2 cellular contexts compared by ENCODE assay signal in the genomic region with DNA sequence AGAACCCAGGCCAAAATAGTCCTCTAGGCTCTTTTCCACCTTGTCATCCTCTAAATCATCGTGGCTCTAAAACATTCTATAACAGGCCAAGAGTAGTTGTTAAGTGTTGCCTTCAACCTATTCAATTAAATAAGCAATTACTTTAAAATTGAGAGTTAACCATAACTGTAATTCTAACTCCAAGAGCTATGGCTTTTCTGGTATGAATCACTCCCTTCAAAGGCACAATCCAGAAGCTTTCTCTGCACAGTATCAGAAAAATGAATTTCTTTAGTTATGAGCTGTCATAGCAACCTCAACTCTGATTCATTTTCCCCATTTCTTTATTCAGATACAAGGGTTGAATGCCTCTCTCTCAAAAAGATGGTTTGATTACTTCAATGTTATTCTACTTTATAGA.
A peak's percentile ranks its signal among the peaks of the same experiment; 100 is the strongest.
TF ChIP-seq lines count a peak whose summit lies in the region.

No MANE protein-coding gene starts in this region.

TF ChIP-seq in SK-N-SH treated with all-trans-retinoic acid at 6 μM for 48 hours, 23 proteins besides CTCF, POLR2A, EP300 and RAD21 (continued from another document):
- TF ChIP-seq, protein P1, sequence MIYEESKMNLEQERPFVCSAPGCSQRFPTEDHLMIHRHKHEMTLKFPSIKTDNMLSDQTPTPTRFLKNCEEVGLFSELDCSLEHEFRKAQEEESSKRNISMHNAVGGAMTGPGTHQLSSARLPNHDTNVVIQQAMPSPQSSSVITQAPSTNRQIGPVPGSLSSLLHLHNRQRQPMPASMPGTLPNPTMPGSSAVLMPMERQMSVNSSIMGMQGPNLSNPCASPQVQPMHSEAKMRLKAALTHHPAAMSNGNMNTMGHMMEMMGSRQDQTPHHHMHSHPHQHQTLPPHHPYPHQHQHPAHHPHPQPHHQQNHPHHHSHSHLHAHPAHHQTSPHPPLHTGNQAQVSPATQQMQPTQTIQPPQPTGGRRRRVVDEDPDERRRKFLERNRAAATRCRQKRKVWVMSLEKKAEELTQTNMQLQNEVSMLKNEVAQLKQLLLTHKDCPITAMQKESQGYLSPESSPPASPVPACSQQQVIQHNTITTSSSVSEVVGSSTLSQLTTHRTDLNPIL (CRISPR knock-in tag; IDR thresholded peaks at IDR 0.05; ENCODE audit: low read depth): no peak
- TF ChIP-seq TCF4 (CRISPR knock-in tag; IDR thresholded peaks at IDR 0.05; ENCODE audit: borderline replicate concordance): no peak
- no peak for TF ChIP-seq PPARA (CRISPR knock-in tag; IDR thresholded peaks at IDR 0.05; ENCODE audit: borderline replicate concordance)
- TF ChIP-seq ZFP30 (CRISPR knock-in tag; IDR thresholded peaks at IDR 0.05): no peak
- TF ChIP-seq, protein P2, sequence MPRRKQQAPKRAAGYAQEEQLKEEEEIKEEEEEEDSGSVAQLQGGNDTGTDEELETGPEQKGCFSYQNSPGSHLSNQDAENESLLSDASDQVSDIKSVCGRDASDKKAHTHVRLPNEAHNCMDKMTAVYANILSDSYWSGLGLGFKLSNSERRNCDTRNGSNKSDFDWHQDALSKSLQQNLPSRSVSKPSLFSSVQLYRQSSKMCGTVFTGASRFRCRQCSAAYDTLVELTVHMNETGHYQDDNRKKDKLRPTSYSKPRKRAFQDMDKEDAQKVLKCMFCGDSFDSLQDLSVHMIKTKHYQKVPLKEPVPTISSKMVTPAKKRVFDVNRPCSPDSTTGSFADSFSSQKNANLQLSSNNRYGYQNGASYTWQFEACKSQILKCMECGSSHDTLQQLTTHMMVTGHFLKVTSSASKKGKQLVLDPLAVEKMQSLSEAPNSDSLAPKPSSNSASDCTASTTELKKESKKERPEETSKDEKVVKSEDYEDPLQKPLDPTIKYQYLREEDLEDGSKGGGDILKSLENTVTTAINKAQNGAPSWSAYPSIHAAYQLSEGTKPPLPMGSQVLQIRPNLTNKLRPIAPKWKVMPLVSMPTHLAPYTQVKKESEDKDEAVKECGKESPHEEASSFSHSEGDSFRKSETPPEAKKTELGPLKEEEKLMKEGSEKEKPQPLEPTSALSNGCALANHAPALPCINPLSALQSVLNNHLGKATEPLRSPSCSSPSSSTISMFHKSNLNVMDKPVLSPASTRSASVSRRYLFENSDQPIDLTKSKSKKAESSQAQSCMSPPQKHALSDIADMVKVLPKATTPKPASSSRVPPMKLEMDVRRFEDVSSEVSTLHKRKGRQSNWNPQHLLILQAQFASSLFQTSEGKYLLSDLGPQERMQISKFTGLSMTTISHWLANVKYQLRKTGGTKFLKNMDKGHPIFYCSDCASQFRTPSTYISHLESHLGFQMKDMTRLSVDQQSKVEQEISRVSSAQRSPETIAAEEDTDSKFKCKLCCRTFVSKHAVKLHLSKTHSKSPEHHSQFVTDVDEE (CRISPR knock-in tag; IDR thresholded peaks at IDR 0.05): no peak
- TF ChIP-seq ZFP3 (CRISPR knock-in tag; IDR thresholded peaks at IDR 0.05): no peak
- peak; percentile 93 for TF ChIP-seq TOX (CRISPR knock-in tag; IDR thresholded peaks at IDR 0.05; ENCODE audit: borderline replicate concordance)
- TF ChIP-seq ESRRG (CRISPR knock-in tag; IDR thresholded peaks at IDR 0.05): no peak
- TF ChIP-seq CSDC2 (CRISPR knock-in tag; IDR thresholded peaks at IDR 0.05): no peak
- TF ChIP-seq, protein P3, sequence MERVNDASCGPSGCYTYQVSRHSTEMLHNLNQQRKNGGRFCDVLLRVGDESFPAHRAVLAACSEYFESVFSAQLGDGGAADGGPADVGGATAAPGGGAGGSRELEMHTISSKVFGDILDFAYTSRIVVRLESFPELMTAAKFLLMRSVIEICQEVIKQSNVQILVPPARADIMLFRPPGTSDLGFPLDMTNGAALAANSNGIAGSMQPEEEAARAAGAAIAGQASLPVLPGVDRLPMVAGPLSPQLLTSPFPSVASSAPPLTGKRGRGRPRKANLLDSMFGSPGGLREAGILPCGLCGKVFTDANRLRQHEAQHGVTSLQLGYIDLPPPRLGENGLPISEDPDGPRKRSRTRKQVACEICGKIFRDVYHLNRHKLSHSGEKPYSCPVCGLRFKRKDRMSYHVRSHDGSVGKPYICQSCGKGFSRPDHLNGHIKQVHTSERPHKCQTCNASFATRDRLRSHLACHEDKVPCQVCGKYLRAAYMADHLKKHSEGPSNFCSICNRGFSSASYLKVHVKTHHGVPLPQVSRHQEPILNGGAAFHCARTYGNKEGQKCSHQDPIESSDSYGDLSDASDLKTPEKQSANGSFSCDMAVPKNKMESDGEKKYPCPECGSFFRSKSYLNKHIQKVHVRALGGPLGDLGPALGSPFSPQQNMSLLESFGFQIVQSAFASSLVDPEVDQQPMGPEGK (CRISPR knock-in tag; IDR thresholded peaks at IDR 0.05; ENCODE audit: borderline replicate concordance): peak; percentile 70; the same call in 1 of the 2 replicates
- TF ChIP-seq GLIS3 (CRISPR knock-in tag; IDR thresholded peaks at IDR 0.05): no peak
- TF ChIP-seq ARNTL (CRISPR knock-in tag; IDR thresholded peaks at IDR 0.05; ENCODE audit: borderline replicate concordance, low read depth): no peak
- TF ChIP-seq BACH2 (CRISPR knock-in tag; IDR thresholded peaks at IDR 0.05; ENCODE audit: borderline replicate concordance): no peak
- TF ChIP-seq RARB (CRISPR knock-in tag; IDR thresholded peaks at IDR 0.05): peak; percentile 74; the same call in 1 of the 2 replicates
- TF ChIP-seq ZC3H10 (CRISPR knock-in tag; IDR thresholded peaks at IDR 0.05): peak; percentile 86
- no peak for TF ChIP-seq ZNF8 (CRISPR knock-in tag; IDR thresholded peaks at IDR 0.05)
- TF ChIP-seq OSR1 (CRISPR knock-in tag; IDR thresholded peaks at IDR 0.05): no peak
- no peak for TF ChIP-seq ZNF565 (CRISPR knock-in tag; conservative IDR thresholded peaks at IDR 0.05; ENCODE audit: low read depth)
- TF ChIP-seq, protein P4, sequence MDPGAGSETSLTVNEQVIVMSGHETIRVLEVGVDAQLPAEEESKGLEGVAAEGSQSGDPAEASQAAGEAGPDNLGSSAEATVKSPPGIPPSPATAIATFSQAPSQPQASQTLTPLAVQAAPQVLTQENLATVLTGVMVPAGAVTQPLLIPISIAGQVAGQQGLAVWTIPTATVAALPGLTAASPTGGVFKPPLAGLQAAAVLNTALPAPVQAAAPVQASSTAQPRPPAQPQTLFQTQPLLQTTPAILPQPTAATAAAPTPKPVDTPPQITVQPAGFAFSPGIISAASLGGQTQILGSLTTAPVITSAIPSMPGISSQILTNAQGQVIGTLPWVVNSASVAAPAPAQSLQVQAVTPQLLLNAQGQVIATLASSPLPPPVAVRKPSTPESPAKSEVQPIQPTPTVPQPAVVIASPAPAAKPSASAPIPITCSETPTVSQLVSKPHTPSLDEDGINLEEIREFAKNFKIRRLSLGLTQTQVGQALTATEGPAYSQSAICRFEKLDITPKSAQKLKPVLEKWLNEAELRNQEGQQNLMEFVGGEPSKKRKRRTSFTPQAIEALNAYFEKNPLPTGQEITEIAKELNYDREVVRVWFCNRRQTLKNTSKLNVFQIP (CRISPR knock-in tag; IDR thresholded peaks at IDR 0.05; ENCODE audit: borderline replicate concordance, low read depth): no peak

TF ChIP-seq in WTC11, 78 proteins besides CTCF, POLR2A, EP300 and RAD21:
- TF ChIP-seq, protein P5, sequence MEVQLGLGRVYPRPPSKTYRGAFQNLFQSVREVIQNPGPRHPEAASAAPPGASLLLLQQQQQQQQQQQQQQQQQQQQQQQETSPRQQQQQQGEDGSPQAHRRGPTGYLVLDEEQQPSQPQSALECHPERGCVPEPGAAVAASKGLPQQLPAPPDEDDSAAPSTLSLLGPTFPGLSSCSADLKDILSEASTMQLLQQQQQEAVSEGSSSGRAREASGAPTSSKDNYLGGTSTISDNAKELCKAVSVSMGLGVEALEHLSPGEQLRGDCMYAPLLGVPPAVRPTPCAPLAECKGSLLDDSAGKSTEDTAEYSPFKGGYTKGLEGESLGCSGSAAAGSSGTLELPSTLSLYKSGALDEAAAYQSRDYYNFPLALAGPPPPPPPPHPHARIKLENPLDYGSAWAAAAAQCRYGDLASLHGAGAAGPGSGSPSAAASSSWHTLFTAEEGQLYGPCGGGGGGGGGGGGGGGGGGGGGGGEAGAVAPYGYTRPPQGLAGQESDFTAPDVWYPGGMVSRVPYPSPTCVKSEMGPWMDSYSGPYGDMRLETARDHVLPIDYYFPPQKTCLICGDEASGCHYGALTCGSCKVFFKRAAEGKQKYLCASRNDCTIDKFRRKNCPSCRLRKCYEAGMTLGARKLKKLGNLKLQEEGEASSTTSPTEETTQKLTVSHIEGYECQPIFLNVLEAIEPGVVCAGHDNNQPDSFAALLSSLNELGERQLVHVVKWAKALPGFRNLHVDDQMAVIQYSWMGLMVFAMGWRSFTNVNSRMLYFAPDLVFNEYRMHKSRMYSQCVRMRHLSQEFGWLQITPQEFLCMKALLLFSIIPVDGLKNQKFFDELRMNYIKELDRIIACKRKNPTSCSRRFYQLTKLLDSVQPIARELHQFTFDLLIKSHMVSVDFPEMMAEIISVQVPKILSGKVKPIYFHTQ (CRISPR knock-in tag; IDR thresholded peaks at IDR 0.05): no peak
- no peak for TF ChIP-seq TP53 (CRISPR knock-in tag; IDR thresholded peaks at IDR 0.05)
- no peak for TF ChIP-seq EMX1 (CRISPR knock-in tag; IDR thresholded peaks at IDR 0.05)
- no peak for TF ChIP-seq RELA (CRISPR knock-in tag; IDR thresholded peaks at IDR 0.05; ENCODE audit: borderline replicate concordance)
- TF ChIP-seq, protein P6, sequence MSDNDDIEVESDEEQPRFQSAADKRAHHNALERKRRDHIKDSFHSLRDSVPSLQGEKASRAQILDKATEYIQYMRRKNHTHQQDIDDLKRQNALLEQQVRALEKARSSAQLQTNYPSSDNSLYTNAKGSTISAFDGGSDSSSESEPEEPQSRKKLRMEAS (CRISPR knock-in tag; IDR thresholded peaks at IDR 0.05): no peak
- no peak for TF ChIP-seq FOXK1 (CRISPR knock-in tag; IDR thresholded peaks at IDR 0.05)
- TF ChIP-seq, protein P7, sequence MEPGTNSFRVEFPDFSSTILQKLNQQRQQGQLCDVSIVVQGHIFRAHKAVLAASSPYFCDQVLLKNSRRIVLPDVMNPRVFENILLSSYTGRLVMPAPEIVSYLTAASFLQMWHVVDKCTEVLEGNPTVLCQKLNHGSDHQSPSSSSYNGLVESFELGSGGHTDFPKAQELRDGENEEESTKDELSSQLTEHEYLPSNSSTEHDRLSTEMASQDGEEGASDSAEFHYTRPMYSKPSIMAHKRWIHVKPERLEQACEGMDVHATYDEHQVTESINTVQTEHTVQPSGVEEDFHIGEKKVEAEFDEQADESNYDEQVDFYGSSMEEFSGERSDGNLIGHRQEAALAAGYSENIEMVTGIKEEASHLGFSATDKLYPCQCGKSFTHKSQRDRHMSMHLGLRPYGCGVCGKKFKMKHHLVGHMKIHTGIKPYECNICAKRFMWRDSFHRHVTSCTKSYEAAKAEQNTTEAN (CRISPR knock-in tag; IDR thresholded peaks at IDR 0.05): no peak
- no peak for TF ChIP-seq ZNF138 (CRISPR knock-in tag; conservative IDR thresholded peaks at IDR 0.05)
- TF ChIP-seq, protein P8, sequence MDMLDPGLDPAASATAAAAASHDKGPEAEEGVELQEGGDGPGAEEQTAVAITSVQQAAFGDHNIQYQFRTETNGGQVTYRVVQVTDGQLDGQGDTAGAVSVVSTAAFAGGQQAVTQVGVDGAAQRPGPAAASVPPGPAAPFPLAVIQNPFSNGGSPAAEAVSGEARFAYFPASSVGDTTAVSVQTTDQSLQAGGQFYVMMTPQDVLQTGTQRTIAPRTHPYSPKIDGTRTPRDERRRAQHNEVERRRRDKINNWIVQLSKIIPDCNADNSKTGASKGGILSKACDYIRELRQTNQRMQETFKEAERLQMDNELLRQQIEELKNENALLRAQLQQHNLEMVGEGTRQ (CRISPR knock-in tag; IDR thresholded peaks at IDR 0.05): no peak
- no peak for TF ChIP-seq MYBL2 (CRISPR knock-in tag; IDR thresholded peaks at IDR 0.05)
- TF ChIP-seq, protein P9, sequence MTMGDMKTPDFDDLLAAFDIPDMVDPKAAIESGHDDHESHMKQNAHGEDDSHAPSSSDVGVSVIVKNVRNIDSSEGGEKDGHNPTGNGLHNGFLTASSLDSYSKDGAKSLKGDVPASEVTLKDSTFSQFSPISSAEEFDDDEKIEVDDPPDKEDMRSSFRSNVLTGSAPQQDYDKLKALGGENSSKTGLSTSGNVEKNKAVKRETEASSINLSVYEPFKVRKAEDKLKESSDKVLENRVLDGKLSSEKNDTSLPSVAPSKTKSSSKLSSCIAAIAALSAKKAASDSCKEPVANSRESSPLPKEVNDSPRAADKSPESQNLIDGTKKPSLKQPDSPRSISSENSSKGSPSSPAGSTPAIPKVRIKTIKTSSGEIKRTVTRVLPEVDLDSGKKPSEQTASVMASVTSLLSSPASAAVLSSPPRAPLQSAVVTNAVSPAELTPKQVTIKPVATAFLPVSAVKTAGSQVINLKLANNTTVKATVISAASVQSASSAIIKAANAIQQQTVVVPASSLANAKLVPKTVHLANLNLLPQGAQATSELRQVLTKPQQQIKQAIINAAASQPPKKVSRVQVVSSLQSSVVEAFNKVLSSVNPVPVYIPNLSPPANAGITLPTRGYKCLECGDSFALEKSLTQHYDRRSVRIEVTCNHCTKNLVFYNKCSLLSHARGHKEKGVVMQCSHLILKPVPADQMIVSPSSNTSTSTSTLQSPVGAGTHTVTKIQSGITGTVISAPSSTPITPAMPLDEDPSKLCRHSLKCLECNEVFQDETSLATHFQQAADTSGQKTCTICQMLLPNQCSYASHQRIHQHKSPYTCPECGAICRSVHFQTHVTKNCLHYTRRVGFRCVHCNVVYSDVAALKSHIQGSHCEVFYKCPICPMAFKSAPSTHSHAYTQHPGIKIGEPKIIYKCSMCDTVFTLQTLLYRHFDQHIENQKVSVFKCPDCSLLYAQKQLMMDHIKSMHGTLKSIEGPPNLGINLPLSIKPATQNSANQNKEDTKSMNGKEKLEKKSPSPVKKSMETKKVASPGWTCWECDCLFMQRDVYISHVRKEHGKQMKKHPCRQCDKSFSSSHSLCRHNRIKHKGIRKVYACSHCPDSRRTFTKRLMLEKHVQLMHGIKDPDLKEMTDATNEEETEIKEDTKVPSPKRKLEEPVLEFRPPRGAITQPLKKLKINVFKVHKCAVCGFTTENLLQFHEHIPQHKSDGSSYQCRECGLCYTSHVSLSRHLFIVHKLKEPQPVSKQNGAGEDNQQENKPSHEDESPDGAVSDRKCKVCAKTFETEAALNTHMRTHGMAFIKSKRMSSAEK (CRISPR knock-in tag; IDR thresholded peaks at IDR 0.05; ENCODE audit: borderline replicate concordance): no peak
- no peak for TF ChIP-seq FOXP1 (CRISPR knock-in tag; IDR thresholded peaks at IDR 0.05; ENCODE audit: borderline replicate concordance)
- TF ChIP-seq, protein P10, sequence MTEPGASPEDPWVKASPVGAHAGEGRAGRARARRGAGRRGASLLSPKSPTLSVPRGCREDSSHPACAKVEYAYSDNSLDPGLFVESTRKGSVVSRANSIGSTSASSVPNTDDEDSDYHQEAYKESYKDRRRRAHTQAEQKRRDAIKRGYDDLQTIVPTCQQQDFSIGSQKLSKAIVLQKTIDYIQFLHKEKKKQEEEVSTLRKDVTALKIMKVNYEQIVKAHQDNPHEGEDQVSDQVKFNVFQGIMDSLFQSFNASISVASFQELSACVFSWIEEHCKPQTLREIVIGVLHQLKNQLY (CRISPR knock-in tag; IDR thresholded peaks at IDR 0.05): no peak
- TF ChIP-seq TEAD1 (CRISPR knock-in tag; IDR thresholded peaks at IDR 0.05): no peak
- TF ChIP-seq FOXJ3 (CRISPR knock-in tag; IDR thresholded peaks at IDR 0.05; ENCODE audit: borderline replicate concordance): no peak
TF ChIP-seq in WTC11: peak in this region for 0.
